Comparison of ENCODE assay signal across 1 cellular context in genomic region chr16:31333686-31334649, GRCh38.
TF ChIP-seq lines count a peak whose summit lies in the region.

No MANE protein-coding gene starts in this region.

TF ChIP-seq in HepG2, 621 proteins besides CTCF, POLR2A, EP300 and RAD21 (continues in another document):
- TF ChIP-seq HMGXB3 (CRISPR knock-in tag; IDR thresholded peaks at IDR 0.05; ENCODE audit: borderline replicate concordance) = no peak
- peak; percentile 29; the same call in 1 of the 2 replicates for TF ChIP-seq SALL1 (CRISPR knock-in tag; IDR thresholded peaks at IDR 0.05)
- no peak for TF ChIP-seq RFXAP (CRISPR knock-in tag; IDR thresholded peaks at IDR 0.05; ENCODE audit: borderline replicate concordance)
- 0 out of 2 replicates have a peak, but pooled peaks have one; percentile 22 for TF ChIP-seq SRY (CRISPR knock-in tag; IDR thresholded peaks at IDR 0.05)
- no peak for TF ChIP-seq SATB2 (CRISPR knock-in tag; IDR thresholded peaks at IDR 0.05)
- no peak for TF ChIP-seq ZBTB37 (CRISPR knock-in tag; IDR thresholded peaks at IDR 0.05)
- no peak for TF ChIP-seq NFATC3 (CRISPR knock-in tag; IDR thresholded peaks at IDR 0.05)
- TF ChIP-seq CENPX (CRISPR knock-in tag; IDR thresholded peaks at IDR 0.05) = no peak
- TF ChIP-seq, protein P1, sequence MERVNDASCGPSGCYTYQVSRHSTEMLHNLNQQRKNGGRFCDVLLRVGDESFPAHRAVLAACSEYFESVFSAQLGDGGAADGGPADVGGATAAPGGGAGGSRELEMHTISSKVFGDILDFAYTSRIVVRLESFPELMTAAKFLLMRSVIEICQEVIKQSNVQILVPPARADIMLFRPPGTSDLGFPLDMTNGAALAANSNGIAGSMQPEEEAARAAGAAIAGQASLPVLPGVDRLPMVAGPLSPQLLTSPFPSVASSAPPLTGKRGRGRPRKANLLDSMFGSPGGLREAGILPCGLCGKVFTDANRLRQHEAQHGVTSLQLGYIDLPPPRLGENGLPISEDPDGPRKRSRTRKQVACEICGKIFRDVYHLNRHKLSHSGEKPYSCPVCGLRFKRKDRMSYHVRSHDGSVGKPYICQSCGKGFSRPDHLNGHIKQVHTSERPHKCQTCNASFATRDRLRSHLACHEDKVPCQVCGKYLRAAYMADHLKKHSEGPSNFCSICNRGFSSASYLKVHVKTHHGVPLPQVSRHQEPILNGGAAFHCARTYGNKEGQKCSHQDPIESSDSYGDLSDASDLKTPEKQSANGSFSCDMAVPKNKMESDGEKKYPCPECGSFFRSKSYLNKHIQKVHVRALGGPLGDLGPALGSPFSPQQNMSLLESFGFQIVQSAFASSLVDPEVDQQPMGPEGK (CRISPR knock-in tag; IDR thresholded peaks at IDR 0.05) = 0 out of 2 replicates have a peak, but pooled peaks have one; percentile 40
- TF ChIP-seq GFI1 (CRISPR knock-in tag; IDR thresholded peaks at IDR 0.05; ENCODE audit: borderline replicate concordance) = no peak
- TF ChIP-seq, protein P2, sequence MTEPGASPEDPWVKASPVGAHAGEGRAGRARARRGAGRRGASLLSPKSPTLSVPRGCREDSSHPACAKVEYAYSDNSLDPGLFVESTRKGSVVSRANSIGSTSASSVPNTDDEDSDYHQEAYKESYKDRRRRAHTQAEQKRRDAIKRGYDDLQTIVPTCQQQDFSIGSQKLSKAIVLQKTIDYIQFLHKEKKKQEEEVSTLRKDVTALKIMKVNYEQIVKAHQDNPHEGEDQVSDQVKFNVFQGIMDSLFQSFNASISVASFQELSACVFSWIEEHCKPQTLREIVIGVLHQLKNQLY (CRISPR knock-in tag; IDR thresholded peaks at IDR 0.05) = no peak
- TF ChIP-seq SMC3 (IDR thresholded peaks at IDR 0.05; ENCODE audit: low read length) = peak; percentile 80
- 0 out of 2 replicates have a peak, but pooled peaks have one; percentile 35 for TF ChIP-seq SAP130 (CRISPR knock-in tag; IDR thresholded peaks at IDR 0.05; ENCODE audit: low read depth)
- no peak for TF ChIP-seq ZNF761 (CRISPR knock-in tag; conservative IDR thresholded peaks at IDR 0.05)
- no peak for TF ChIP-seq FOSL1 (CRISPR knock-in tag; IDR thresholded peaks at IDR 0.05; ENCODE audit: borderline replicate concordance)
- TF ChIP-seq, protein P3, sequence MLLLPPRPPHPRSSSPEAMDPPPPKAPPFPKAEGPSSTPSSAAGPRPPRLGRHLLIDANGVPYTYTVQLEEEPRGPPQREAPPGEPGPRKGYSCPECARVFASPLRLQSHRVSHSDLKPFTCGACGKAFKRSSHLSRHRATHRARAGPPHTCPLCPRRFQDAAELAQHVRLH (CRISPR knock-in tag; IDR thresholded peaks at IDR 0.05; ENCODE audit: borderline replicate concordance, low read depth) = no peak
- TF ChIP-seq DNMT3B (CRISPR knock-in tag; conservative IDR thresholded peaks at IDR 0.05) = no peak
- no peak for TF ChIP-seq ZNF562 (CRISPR knock-in tag; IDR thresholded peaks at IDR 0.05; ENCODE audit: borderline replicate concordance)
- no peak for TF ChIP-seq ZNF343 (CRISPR knock-in tag; IDR thresholded peaks at IDR 0.05)
- peak; percentile 26; the same call in 1 of the 2 replicates for TF ChIP-seq ZSCAN21 (CRISPR knock-in tag; IDR thresholded peaks at IDR 0.05; ENCODE audit: borderline replicate concordance)
- no peak for TF ChIP-seq ZNF256 (CRISPR knock-in tag; conservative IDR thresholded peaks at IDR 0.05)
- TF ChIP-seq XBP1 (CRISPR knock-in tag; IDR thresholded peaks at IDR 0.05) = no peak
- TF ChIP-seq, protein P4, sequence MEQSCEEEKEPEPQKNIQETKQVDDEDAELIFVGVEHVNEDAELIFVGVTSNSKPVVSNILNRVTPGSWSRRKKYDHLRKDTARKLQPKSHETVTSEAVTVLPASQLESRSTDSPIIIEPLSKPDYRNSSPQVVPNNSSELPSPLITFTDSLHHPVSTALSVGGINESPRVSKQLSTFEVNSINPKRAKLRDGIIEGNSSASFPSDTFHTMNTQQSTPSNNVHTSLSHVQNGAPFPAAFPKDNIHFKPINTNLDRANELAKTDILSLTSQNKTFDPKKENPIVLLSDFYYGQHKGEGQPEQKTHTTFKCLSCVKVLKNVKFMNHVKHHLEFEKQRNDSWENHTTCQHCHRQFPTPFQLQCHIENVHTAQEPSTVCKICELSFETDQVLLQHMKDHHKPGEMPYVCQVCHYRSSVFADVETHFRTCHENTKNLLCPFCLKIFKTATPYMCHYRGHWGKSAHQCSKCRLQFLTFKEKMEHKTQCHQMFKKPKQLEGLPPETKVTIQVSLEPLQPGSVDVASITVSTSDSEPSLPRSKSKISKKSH (CRISPR knock-in tag; IDR thresholded peaks at IDR 0.05; ENCODE audit: borderline replicate concordance) = peak; percentile 18; the same call in 1 of the 2 replicates
- TF ChIP-seq ZNF446 (CRISPR knock-in tag; IDR thresholded peaks at IDR 0.05) = no peak
- no peak for TF ChIP-seq HMG20A (CRISPR knock-in tag; IDR thresholded peaks at IDR 0.05; ENCODE audit: borderline replicate concordance)
- TF ChIP-seq, protein P5, sequence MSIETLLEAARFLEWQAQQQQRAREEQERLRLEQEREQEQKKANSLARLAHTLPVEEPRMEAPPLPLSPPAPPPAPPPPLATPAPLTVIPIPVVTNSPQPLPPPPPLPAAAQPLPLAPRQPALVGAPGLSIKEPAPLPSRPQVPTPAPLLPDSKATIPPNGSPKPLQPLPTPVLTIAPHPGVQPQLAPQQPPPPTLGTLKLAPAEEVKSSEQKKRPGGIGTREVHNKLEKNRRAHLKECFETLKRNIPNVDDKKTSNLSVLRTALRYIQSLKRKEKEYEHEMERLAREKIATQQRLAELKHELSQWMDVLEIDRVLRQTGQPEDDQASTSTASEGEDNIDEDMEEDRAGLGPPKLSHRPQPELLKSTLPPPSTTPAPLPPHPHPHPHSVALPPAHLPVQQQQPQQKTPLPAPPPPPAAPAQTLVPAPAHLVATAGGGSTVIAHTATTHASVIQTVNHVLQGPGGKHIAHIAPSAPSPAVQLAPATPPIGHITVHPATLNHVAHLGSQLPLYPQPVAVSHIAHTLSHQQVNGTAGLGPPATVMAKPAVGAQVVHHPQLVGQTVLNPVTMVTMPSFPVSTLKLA (IDR thresholded peaks at IDR 0.05) = no peak
- peak; percentile 38; the same call in 1 of the 2 replicates for TF ChIP-seq FOXO1 (CRISPR knock-in tag; IDR thresholded peaks at IDR 0.05)
- no peak for TF ChIP-seq IRF1 (CRISPR knock-in tag; IDR thresholded peaks at IDR 0.05; ENCODE audit: low read depth)
- TF ChIP-seq, protein P6, sequence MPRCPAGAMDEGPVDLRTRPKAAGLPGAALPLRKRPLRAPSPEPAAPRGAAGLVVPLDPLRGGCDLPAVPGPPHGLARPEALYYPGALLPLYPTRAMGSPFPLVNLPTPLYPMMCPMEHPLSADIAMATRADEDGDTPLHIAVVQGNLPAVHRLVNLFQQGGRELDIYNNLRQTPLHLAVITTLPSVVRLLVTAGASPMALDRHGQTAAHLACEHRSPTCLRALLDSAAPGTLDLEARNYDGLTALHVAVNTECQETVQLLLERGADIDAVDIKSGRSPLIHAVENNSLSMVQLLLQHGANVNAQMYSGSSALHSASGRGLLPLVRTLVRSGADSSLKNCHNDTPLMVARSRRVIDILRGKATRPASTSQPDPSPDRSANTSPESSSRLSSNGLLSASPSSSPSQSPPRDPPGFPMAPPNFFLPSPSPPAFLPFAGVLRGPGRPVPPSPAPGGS (CRISPR knock-in tag; IDR thresholded peaks at IDR 0.05) = no peak
- TF ChIP-seq GATA4 (IDR thresholded peaks at IDR 0.05; ENCODE audit: borderline replicate concordance, low read depth) = no peak
- no peak for TF ChIP-seq CREB1 (IDR thresholded peaks at IDR 0.05)
- TF ChIP-seq CREB1 (CRISPR knock-in tag; IDR thresholded peaks at IDR 0.05) = no peak
- no peak for TF ChIP-seq GRHL1 (CRISPR knock-in tag; conservative IDR thresholded peaks at IDR 0.05)
- no peak for TF ChIP-seq YY1 (IDR thresholded peaks at IDR 0.05; ENCODE audit: insufficient read depth, insufficient replicate concordance, low read depth, low read length)
- TF ChIP-seq, protein P7, sequence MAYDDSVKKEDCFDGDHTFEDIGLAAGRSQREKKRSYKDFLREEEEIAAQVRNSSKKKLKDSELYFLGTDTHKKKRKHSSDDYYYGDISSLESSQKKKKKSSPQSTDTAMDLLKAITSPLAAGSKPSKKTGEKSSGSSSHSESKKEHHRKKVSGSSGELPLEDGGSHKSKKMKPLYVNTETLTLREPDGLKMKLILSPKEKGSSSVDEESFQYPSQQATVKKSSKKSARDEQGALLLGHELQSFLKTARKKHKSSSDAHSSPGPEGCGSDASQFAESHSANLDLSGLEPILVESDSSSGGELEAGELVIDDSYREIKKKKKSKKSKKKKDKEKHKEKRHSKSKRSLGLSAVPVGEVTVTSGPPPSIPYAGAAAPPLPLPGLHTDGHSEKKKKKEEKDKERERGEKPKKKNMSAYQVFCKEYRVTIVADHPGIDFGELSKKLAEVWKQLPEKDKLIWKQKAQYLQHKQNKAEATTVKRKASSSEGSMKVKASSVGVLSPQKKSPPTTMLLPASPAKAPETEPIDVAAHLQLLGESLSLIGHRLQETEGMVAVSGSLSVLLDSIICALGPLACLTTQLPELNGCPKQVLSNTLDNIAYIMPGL (CRISPR knock-in tag; IDR thresholded peaks at IDR 0.05; ENCODE audit: borderline replicate concordance in 1 of 2, low read depth in 1 of 2) = peak in 1 of 2 experiments; percentile 25; a peak in 1 of 4 replicates
- peak; percentile 45 for TF ChIP-seq CBX1 (IDR thresholded peaks at IDR 0.05; ENCODE audit: low read depth)
- TF ChIP-seq STAG1 (CRISPR knock-in tag; IDR thresholded peaks at IDR 0.05) = peak; percentile 95
- no peak for TF ChIP-seq ZFAT (CRISPR knock-in tag; conservative IDR thresholded peaks at IDR 0.05)
- TF ChIP-seq ZNF790 (CRISPR knock-in tag; IDR thresholded peaks at IDR 0.05; ENCODE audit: borderline replicate concordance) = no peak
- no peak for TF ChIP-seq ZNF282 (IDR thresholded peaks at IDR 0.05; ENCODE audit: partially characterized antibody)
- 0 out of 2 replicates have a peak, but pooled peaks have one; percentile 42 for TF ChIP-seq TGIF2 (CRISPR knock-in tag; IDR thresholded peaks at IDR 0.05)
- TF ChIP-seq ZBTB46 (CRISPR knock-in tag; IDR thresholded peaks at IDR 0.05; ENCODE audit: borderline replicate concordance) = no peak
